In the genomic region with DNA sequence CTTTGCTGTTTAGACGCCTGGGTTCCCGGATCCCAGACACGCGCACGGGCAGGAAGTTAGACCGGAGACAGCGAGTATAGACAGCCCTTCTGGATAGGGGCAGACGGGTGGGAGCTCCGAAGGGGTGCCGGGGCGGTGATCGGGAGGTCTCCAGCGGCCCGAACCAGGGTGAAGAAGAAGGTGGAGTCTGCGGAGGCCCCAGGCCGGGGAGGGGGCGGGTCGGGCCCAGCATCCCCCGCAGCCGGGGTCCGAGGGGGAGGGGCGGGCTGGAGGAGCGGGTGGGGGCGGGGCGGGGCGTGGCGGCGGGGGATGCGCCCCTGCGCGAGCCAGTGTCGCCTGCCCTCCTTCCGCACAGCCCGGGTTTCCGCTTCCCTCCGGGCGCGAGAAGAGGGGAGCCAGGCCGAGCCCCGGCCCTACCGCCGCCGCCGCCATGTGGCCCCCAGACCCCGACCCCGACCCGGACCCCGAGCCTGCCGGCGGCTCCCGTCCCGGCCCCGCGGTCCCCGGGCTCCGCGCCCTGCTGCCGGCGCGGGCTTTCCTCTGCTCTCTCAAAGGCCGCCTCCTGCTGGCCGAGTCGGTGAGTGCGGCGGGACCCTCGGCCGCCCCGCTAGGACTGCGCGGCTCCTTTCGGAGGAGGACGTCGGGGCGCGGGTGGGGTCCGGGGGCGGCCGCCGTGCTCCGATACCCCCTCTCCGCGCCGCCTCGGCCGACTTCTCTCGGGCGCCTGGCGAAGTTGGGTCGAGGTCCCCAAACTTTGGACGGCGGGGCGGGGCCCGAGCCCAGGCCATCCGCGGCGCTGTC, we compare ENCODE assay signal across 8 cellular contexts. TPM values are rescaled to one million over a fixed set of nuclear protein-coding genes. Genes with fewer than 3 reads are reported as not detected.
DNase-seq lines count a peak whose midpoint lies in the region; ATAC-seq and TF ChIP-seq lines count a peak whose summit lies in the region.

A gene with protein sequence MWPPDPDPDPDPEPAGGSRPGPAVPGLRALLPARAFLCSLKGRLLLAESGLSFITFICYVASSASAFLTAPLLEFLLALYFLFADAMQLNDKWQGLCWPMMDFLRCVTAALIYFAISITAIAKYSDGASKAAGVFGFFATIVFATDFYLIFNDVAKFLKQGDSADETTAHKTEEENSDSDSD (plus strand): TSS at position 329 of the 801 bp plus-strand sequence. CDS start 102 bp downstream, at position 431.

- POLR2A ChIA-PET in PC-9 (lab: Charles Lee; ENCODE audit: unreplicated experiment), result interaction anchor here (0.6 to 0.7 kb wide), 3 partner anchors 35 to 276 kb away, joined by 6 to 16 read pairs (median 9); no protein-coding TSS in a partner anchor

- CTCF ChIA-PET in PC-9 (lab: Charles Lee), result no interaction called here

- no peaks in the 10 kb centered on the region for H3K9me2 ChIP-seq in PC-9 (ENCODE audit: insufficient read depth)

- BruUV-seq in PC-9 (replicated peaks; lab: Mats Ljungman, UMichigan), result no TSS peak

- H3K27me3 Mint-ChIP-seq in neural crest cell (ENCODE audit: low read depth), result peaks cover 2% of the 10 kb centered on the region

- TF ChIP-seq CTCF in 22Rv1 (IDR thresholded peaks at IDR 0.05), result peak; percentile 86
- TF ChIP-seq CTCF in PC-9 (conservative IDR thresholded peaks at IDR 0.05), result peak; percentile 70
- peak; percentile 92 for TF ChIP-seq CTCF in neural crest cell (conservative IDR thresholded peaks at IDR 0.05)

- no peaks in the 10 kb centered on the region for H3K9me3 ChIP-seq in PC-9 (ENCODE audit: insufficient read depth, low read depth)

- H3K79me2 ChIP-seq in PC-9 (ENCODE audit: low read depth), result no peaks in the 10 kb centered on the region

- peak within 1 kb of the TSS; percentile 70 for H2AFZ ChIP-seq in PC-9

- H3K27ac Mint-ChIP-seq in neural crest cell (ENCODE audit: unreplicated experiment), result peak within 1 kb of the TSS; percentile 94

- intact Hi-C loops in PC-9 (cut with micrococcal nuclease; ENCODE audit: unreplicated experiment), result loop anchor here (1.0 to 5.0 kb wide), 5 partner anchors 52 to 196 kb away; a partner anchor contains a TSS

- peak within 1 kb of the TSS; percentile 80 for H3K4me3 ChIP-seq in PC-9

- H4K20me1 ChIP-seq in PC-9 (ENCODE audit: insufficient read depth), result 0 out of 2 replicates have a peak, but pooled peaks cover 4% of the 10 kb centered on the region

- H3K4me3 Mint-ChIP-seq in neural crest cell, result peak within 1 kb of the TSS; percentile 100

- H3K36me3 Mint-ChIP-seq in neural crest cell (ENCODE audit: low read depth), result no peaks in the 10 kb centered on the region

- H3K4me1 ChIP-seq in PC-9 (replicated peaks; ENCODE audit: insufficient read depth), result peaks cover 14% of the 10 kb centered on the region

- H3K36me3 ChIP-seq in PC-9 (ENCODE audit: low read depth), result no peaks in the 10 kb centered on the region

- H3K4me2 ChIP-seq in PC-9, result peak within 1 kb of the TSS; percentile 78

- H3F3A ChIP-seq in PC-9 (ENCODE audit: insufficient read depth, low read depth), result peaks cover 23% of the 10 kb centered on the region; the same call in 1 of the 2 replicates

- H3K4me1 Mint-ChIP-seq in neural crest cell, result peaks cover 30% of the 10 kb centered on the region

- ATAC-seq in GM18498 (IDR thresholded peaks at IDR 0.05; ENCODE audit: unreplicated experiment), result peak; percentile 61
- peak; percentile 47 for ATAC-seq in HG03135 (IDR thresholded peaks at IDR 0.05; ENCODE audit: unreplicated experiment)

- no peaks in the 10 kb centered on the region for H3K27me3 ChIP-seq in PC-9 (ENCODE audit: insufficient read depth, low read depth)

- no peaks in the 10 kb centered on the region for H3K9me3 Mint-ChIP-seq in neural crest cell

- H3K27ac ChIP-seq in 22Rv1 (no peak within 1 kb of the TSS), PC-9 (no peak within 1 kb of the TSS), substantia nigra (ENCODE audit: low read depth, low read length, poor library complexity, severe bottlenecking) (peak within 1 kb of the TSS; percentile 61)

- DNase-seq in PC-9 (peak in 1 of 2 experiments; percentile 62), activated T-helper 1 cell treated with Interleukin-2 at 50 U/mL for 16 hours (ENCODE audit: low read depth) (peak; percentile 56), fibroblast of peridontal ligament (ENCODE audit: extremely low read depth) (peak; percentile 46), neural crest cell (ENCODE audit: low read depth, low spot score) (peak; percentile 83), substantia nigra (lab: John Stamatoyannopoulos, UW) (peak in 26 of 49 donors; percentile 18 to 65 (median 46))

RNA-seq across cellular contexts. Expression of the gene that starts here (rescaled TPM):
- total RNA-seq in PC-9 (2021) (32.0 and 33.1 TPM in 2 replicates), neural crest cell (89.2 and 91.6 TPM in 2 replicates)
